In genomic region chr6:81772741-81773140, GRCh38 we compare ENCODE assay signal across 9 cellular contexts. TPM values are rescaled to one million over a fixed set of nuclear protein-coding genes. Genes with fewer than 3 reads are reported as not detected.
DNase-seq lines count a peak whose midpoint lies in the region; ATAC-seq and TF ChIP-seq lines count a peak whose summit lies in the region.
"Had no signal": no experiment of that assay in that cellular context is flagged by ENCODE, and none has a peak within 500 bp of the region (broad histone marks: within the 10 kb centered on the region; RNA-seq: fewer than 3 reads in every experiment).

No MANE protein-coding gene starts in this region.

- TF ChIP-seq CTCF in VCaP (conservative IDR thresholded peaks at IDR 0.05) (no peak), testis (IDR thresholded peaks at IDR 0.05) (no peak), Caco-2 (IDR thresholded peaks at IDR 0.05; ENCODE audit: insufficient read depth in 1 of 2, low read depth in 1 of 2, low read length in 1 of 2, severe bottlenecking in 1 of 2, unreplicated experiment in 1 of 2) (no peak)

- H3K36me3 Mint-ChIP-seq in Caco-2 (ENCODE audit: insufficient read depth, unreplicated experiment), result no peaks in the 10 kb centered on the region

- H3K4me3 ChIP-seq in testis (no peak overlapping the region), right cardiac atrium (ENCODE audit: low read length) (no peak overlapping the region), Caco-2 (ENCODE audit: low read depth, low read length) (no peak overlapping the region)

- intact Hi-C loops in testis (cut with DNase I; ENCODE audit: low total_unique reads), result no loop called here
- intact Hi-C loops in right cardiac atrium (cut with DNase I), result no loop called here
- intact Hi-C loops in Caco-2 (cut with micrococcal nuclease; ENCODE audit: unreplicated experiment), result no loop called here

- DNase-seq in AG08396 (ENCODE audit: low spot score) (peak; percentile 11), testis (no peak), right cardiac atrium (no peak), DMS 273 (lab: John Stamatoyannopoulos, UW; ENCODE audit: unreplicated experiment) (no peak), Caco-2 (no peak)

- H3K27me3 Mint-ChIP-seq in Caco-2 (ENCODE audit: insufficient read depth, unreplicated experiment), result no peaks in the 10 kb centered on the region

- H3K4me1 Mint-ChIP-seq in Caco-2 (ENCODE audit: low read depth, unreplicated experiment), result no peaks in the 10 kb centered on the region

- peak overlapping the region; percentile 77 for H3K27ac ChIP-seq in VCaP
- no peak overlapping the region for H3K27ac ChIP-seq in testis
- H3K27ac ChIP-seq in right cardiac atrium (ENCODE audit: low read length), result no peak overlapping the region

- CTCF ChIA-PET in Caco-2 (lab: Charles Lee), result no interaction called here

- ATAC-seq in GM19452 (IDR thresholded peaks at IDR 0.05; ENCODE audit: unreplicated experiment) (peak; percentile 98), HG03354 (IDR thresholded peaks at IDR 0.05; ENCODE audit: poor library complexity, severe bottlenecking, unreplicated experiment) (peak; percentile 99), right cardiac atrium (no peak)

- POLR2A ChIA-PET in Caco-2 (lab: Charles Lee), result no interaction called here

- TF ChIP-seq POLR2A in testis (IDR thresholded peaks at IDR 0.05), result no peak

- H3K27me3 ChIP-seq in testis, result no peaks in the 10 kb centered on the region
- H3K27me3 ChIP-seq in right cardiac atrium (ENCODE audit: control insufficient read depth, insufficient read depth), result no peaks in the 10 kb centered on the region
- H3K27me3 ChIP-seq in Caco-2 (replicated peaks; ENCODE audit: control insufficient read depth, insufficient read depth, low read length), result no peaks in the 10 kb centered on the region

- H3K9me3 Mint-ChIP-seq in Caco-2 (ENCODE audit: unreplicated experiment), result peaks cover 12% of the 10 kb centered on the region
- H3K9me3 Mint-ChIP-seq: nephron had no signal

- H3K27ac Mint-ChIP-seq in Caco-2 (ENCODE audit: unreplicated experiment), result no peak overlapping the region
- H3K27ac Mint-ChIP-seq: nephron had no signal

- H3K9me3 ChIP-seq in testis (no peaks in the 10 kb centered on the region), right cardiac atrium (ENCODE audit: control insufficient read depth, low read length) (no peaks in the 10 kb centered on the region), Caco-2 (no peaks in the 10 kb centered on the region; the same call in 1 of the 2 replicates)

- H3K36me3 ChIP-seq in testis (ENCODE audit: low read depth, missing control alignments) (no peaks in the 10 kb centered on the region), Caco-2 (ENCODE audit: control insufficient read depth, insufficient read depth, low read length) (no peaks in the 10 kb centered on the region)

- no TSS peak for BruUV-seq in Caco-2 (replicated peaks; lab: Mats Ljungman, UMichigan)

- no peak overlapping the region for H3K4me3 Mint-ChIP-seq in Caco-2 (ENCODE audit: unreplicated experiment)
- H3K4me3 Mint-ChIP-seq: nephron had no signal

- H3K4me1 ChIP-seq in testis (no peaks in the 10 kb centered on the region), right cardiac atrium (ENCODE audit: control insufficient read depth, insufficient read depth, low read length) (no peaks in the 10 kb centered on the region), Caco-2 (no peaks in the 10 kb centered on the region; the same call in 1 of the 2 replicates)

- 80 to 83% methylated on average over 2 of the region's 2 CpGs for WGBS in testis, 2 donors
- 69% methylated on average over 2 of the region's 2 CpGs for WGBS in right cardiac atrium

RNA-seq across cellular contexts. Expression of gene TENT5A, which starts 20.3 kb away (rescaled TPM):
- total RNA-seq in testis (1 to 10 TPM; 7.0 to 9.2 TPM), right cardiac atrium (10 to 100 TPM; 31.5 to 38.2 (median 35.5) TPM), Caco-2 (2022) (45.0 and 49.6 TPM in 2 replicates)
- polyA plus RNA-seq in testis (ENCODE audit: insufficient read depth, low read depth, low replicate concordance) (9.2 TPM), right cardiac atrium (14.6 TPM)

Comparison
In these comparisons a context has a peak if more than half of its experiments do, and no peak if none do; other contexts are left out.
1. ATAC-seq: peak in GM19452 (single experiment) and HG03354 (single experiment); none in right cardiac atrium (0 of 2).